12 cellular contexts compared by ENCODE assay signal in the genomic region with DNA sequence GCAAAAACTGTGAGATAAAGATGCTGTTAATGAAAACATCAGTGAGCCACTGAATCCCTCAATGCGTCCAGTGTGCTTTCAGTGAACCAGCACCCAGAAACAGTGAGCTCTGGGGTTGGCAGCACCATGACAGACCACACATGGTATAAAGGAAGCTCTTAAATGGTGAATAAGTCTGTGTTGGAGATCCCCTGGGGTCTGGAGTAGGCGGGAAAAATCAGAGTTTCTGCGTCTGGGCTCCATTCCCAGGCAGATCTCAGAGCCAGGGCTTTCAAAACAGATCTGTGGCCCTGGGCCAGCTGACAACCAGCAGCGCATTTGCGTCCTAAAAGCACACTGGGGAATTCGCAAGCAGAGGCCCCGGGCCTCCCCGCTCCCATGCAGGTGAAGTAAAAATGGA.
DNase-seq lines count a peak whose midpoint lies in the region; ATAC-seq and TF ChIP-seq lines count a peak whose summit lies in the region.
"Had no signal": no experiment of that assay in that cellular context is flagged by ENCODE, and none has a peak within 500 bp of the region (broad histone marks: within the 10 kb centered on the region; RNA-seq: fewer than 3 reads in every experiment).

No MANE protein-coding gene starts in this region.

- no peak overlapping the region for H2AFZ ChIP-seq in GM23248

- peaks cover 0 to 2% of the 10 kb centered on the region in 2 donors for H3K27me3 Mint-ChIP-seq in natural killer cell (ENCODE audit: low read depth in 2 of 2)

- no peak overlapping the region for H3K4me3 Mint-ChIP-seq in natural killer cell

- intact Hi-C loops in stomach (cut with DNase I; ENCODE audit: low total_unique reads) (no loop called here), natural killer cell (cut with micrococcal nuclease) (no loop called here)

- H3K79me2 ChIP-seq in GM23248 (ENCODE audit: insufficient read depth) = no peaks in the 10 kb centered on the region

- H3K9me3 Mint-ChIP-seq in natural killer cell = no peaks in the 10 kb centered on the region

- no peak overlapping the region for H3K27ac ChIP-seq in GM23248
- H3K27ac ChIP-seq in stomach = peak overlapping the region in 2 of 5 donors; percentile 46 to 56
- H3K27ac ChIP-seq: HL-60, SJCRH30 had no signal

- 2 to 3% methylated on average over 8 of the region's 8 CpGs for WGBS in GM23248 (ENCODE audit: low coverage in 1 of 2, low lambda C conversion rate in 2 of 2, missing lambda C conversion rate in 2 of 2), 2 experiments
- WGBS in stomach, 5 donors = 17 to 32% (median 21%) methylated on average over 8 of the region's 8 CpGs

- H3K4me1 Mint-ChIP-seq in natural killer cell = no peaks in the 10 kb centered on the region

- H4K20me1 ChIP-seq in GM23248 (ENCODE audit: insufficient read depth) = no peaks in the 10 kb centered on the region

- no peaks in the 10 kb centered on the region for H3K27me3 ChIP-seq in GM23248 (replicated peaks; ENCODE audit: insufficient read depth)
- no peaks in the 10 kb centered on the region for H3K27me3 ChIP-seq in stomach
- H3K27me3 ChIP-seq: SJCRH30 had no signal

- no peak for ATAC-seq in GM18511 (IDR thresholded peaks at IDR 0.05; ENCODE audit: unreplicated experiment)
- ATAC-seq in natural killer cell = no peak
- no peak for ATAC-seq in GM21529 (IDR thresholded peaks at IDR 0.05; ENCODE audit: unreplicated experiment)
- ATAC-seq: GM12878 had no signal

- H3K4me1 ChIP-seq in GM23248 (ENCODE audit: insufficient read depth) (peaks cover 15% of the 10 kb centered on the region), stomach (peaks cover 9 to 18% (median 13%) of the 10 kb centered on the region in 4 donors)
- H3K4me1 ChIP-seq: SJCRH30 had no signal

- H3K36me3 ChIP-seq in GM23248 (ENCODE audit: low read depth) = no peaks in the 10 kb centered on the region
- no peaks in the 10 kb centered on the region for H3K36me3 ChIP-seq in stomach
- H3K36me3 ChIP-seq: SJCRH30 had no signal

- no peak overlapping the region for H3K9ac ChIP-seq in GM23248

- DNase-seq in GM23248 = peak; percentile 89
- DNase-seq in amygdala (lab: John Stamatoyannopoulos, UW) = peak in 53 of 56 donors; percentile 10 to 84 (median 61)
- DNase-seq in hippocampal formation (lab: John Stamatoyannopoulos, UW) = peak; percentile 53 to 76
- DNase-seq in stomach = peak; percentile 75
- DNase-seq in natural killer cell = no peak
- no peak for DNase-seq in RPMI8226
- DNase-seq: activated naive CD4-positive, alpha-beta T cell had no signal

- H3K4me2 ChIP-seq in GM23248 (ENCODE audit: unreplicated experiment) = peak overlapping the region; percentile 40

- H3K27ac Mint-ChIP-seq in natural killer cell = no peak overlapping the region

- H3K4me3 ChIP-seq in GM23248 = no peak overlapping the region
- no peak overlapping the region for H3K4me3 ChIP-seq in stomach
- H3K4me3 ChIP-seq: GM12878, SJCRH30 had no signal

- H3K9me2 ChIP-seq in GM23248 (ENCODE audit: insufficient read depth) = no peaks in the 10 kb centered on the region

- peaks cover 4% of the 10 kb centered on the region for H3F3A ChIP-seq in GM23248 (ENCODE audit: insufficient read depth)

- in situ Hi-C loops in GM23248 (cut with MboI) = no loop called here

- no peak for TF ChIP-seq POLR2A in stomach (IDR thresholded peaks at IDR 0.05)

- TF ChIP-seq CTCF in stomach (IDR thresholded peaks at IDR 0.05) (no peak), natural killer cell (IDR thresholded peaks at IDR 0.05) (no peak)

- H3K36me3 Mint-ChIP-seq in natural killer cell = no peaks in the 10 kb centered on the region

- no peaks in the 10 kb centered on the region for H3K9me3 ChIP-seq in GM23248 (ENCODE audit: low read depth)
- no peaks in the 10 kb centered on the region for H3K9me3 ChIP-seq in stomach
- H3K9me3 ChIP-seq: SJCRH30 had no signal

- TF ChIP-seq EP300 in stomach (IDR thresholded peaks at IDR 0.05) = no peak

Comparison
In these comparisons a context has a peak if more than half of its experiments do, and no peak if none do; other contexts are left out.
1. DNase-seq: peak in GM23248 (single experiment), amygdala (53 of 56), hippocampal formation (2 of 2) and stomach (single experiment); none in natural killer cell (single experiment) and RPMI8226 (single experiment).